15 cellular contexts compared by ENCODE assay signal in genomic region chr11:121670792-121671275, GRCh38.
DNase-seq lines count a peak whose midpoint lies in the region; ATAC-seq and TF ChIP-seq lines count a peak whose summit lies in the region.
"Had no signal": no experiment of that assay in that cellular context is flagged by ENCODE, and none has a peak within 500 bp of the region (broad histone marks: within the 10 kb centered on the region; RNA-seq: fewer than 3 reads in every experiment).

No MANE protein-coding gene starts in this region.

- H4K20me1 ChIP-seq in SK-N-SH (ENCODE audit: insufficient read depth) (no peaks in the 10 kb centered on the region), smooth muscle cell (ENCODE audit: low read depth) (no peaks in the 10 kb centered on the region)

- no peaks in the 10 kb centered on the region for H3K9me3 ChIP-seq in SK-N-SH
- H3K9me3 ChIP-seq in right cardiac atrium (ENCODE audit: control insufficient read depth, low read length), result no peaks in the 10 kb centered on the region
- no peaks in the 10 kb centered on the region for H3K9me3 ChIP-seq in smooth muscle cell (replicated peaks; ENCODE audit: low read depth)

- no peak overlapping the region for H3K27ac Mint-ChIP-seq in HFFc6
- H3K27ac Mint-ChIP-seq: activated T-helper 17 cell treated with anti-CD3 and anti-CD28 coated beads, Interleukin-2, amount 50 U/mL, for 72 hours; CD8-positive, alpha-beta memory T cell had no signal

- DNase-seq in HFFc6, result no peak
- DNase-seq in SK-N-SH, result peak; percentile 52
- no peak for DNase-seq in right cardiac atrium
- no peak for DNase-seq in smooth muscle cell (lab: John Stamatoyannopoulos, UW; ENCODE audit: unreplicated experiment)
- no peak for DNase-seq in hippocampal formation (lab: John Stamatoyannopoulos, UW)
- no peak for DNase-seq in epidermal melanocyte (ENCODE audit: insufficient read length, low spot score)
- DNase-seq in HCEC 1CT, result no peak
- DNase-seq: CD8-positive, alpha-beta memory T cell; NCI-H2171 treated with DMSO at 0.1 percent for 48 hours; stimulated activated CD4-positive, alpha-beta T cell treated with anti-CD3 and anti-CD28 coated beads, Interleukin-2, amount 100 ng/mL, for 24 hours; stimulated activated naive CD4-positive, alpha-beta T cell treated with Interleukin-2 at 50 U/mL for 16 hours had no signal

- H3F3A ChIP-seq in SK-N-SH (replicated peaks; ENCODE audit: insufficient read depth), result no peaks in the 10 kb centered on the region
- peaks cover 12% of the 10 kb centered on the region for H3F3A ChIP-seq in smooth muscle cell (ENCODE audit: low read depth)

- H3K27ac ChIP-seq in SK-N-SH (ENCODE audit: low read depth in 2 of 2, low read length in 1 of 2), result peak overlapping the region in 1 of 2 experiments; percentile 99; a peak in 2 of 4 replicates
- peak overlapping the region; percentile 62 for H3K27ac ChIP-seq in right cardiac atrium (ENCODE audit: low read length)
- H3K27ac ChIP-seq in smooth muscle cell (ENCODE audit: low read depth), result peak overlapping the region; percentile 82
- H3K27ac ChIP-seq: neural progenitor cell had no signal

- 31% methylated on average over 5 of the region's 5 CpGs for WGBS in SK-N-SH (ENCODE audit: low lambda C conversion rate)
- WGBS in right cardiac atrium, result 60% methylated on average over 5 of the region's 5 CpGs
- 41% methylated on average over 5 of the region's 5 CpGs for WGBS in smooth muscle cell (ENCODE audit: low lambda C conversion rate)

- peak overlapping the region; percentile 3; the same call in 1 of the 2 replicates for H3K4me3 Mint-ChIP-seq in HFFc6
- H3K4me3 Mint-ChIP-seq: activated T-helper 17 cell treated with anti-CD3 and anti-CD28 coated beads, Interleukin-2, amount 50 U/mL, for 72 hours; CD8-positive, alpha-beta memory T cell; central memory CD8-positive, alpha-beta T cell; neural progenitor cell had no signal

- H3K4me3 ChIP-seq in SK-N-SH (ENCODE audit: low read depth in 2 of 2, low read length in 1 of 2), result no peak overlapping the region
- H3K4me3 ChIP-seq in right cardiac atrium (ENCODE audit: low read length), result no peak overlapping the region
- peak overlapping the region; percentile 17 for H3K4me3 ChIP-seq in smooth muscle cell
- H3K4me3 ChIP-seq: neural progenitor cell had no signal

- TF ChIP-seq EP300 in SK-N-SH (IDR thresholded peaks at IDR 0.05; ENCODE audit: borderline replicate concordance in 1 of 2, low read depth in 1 of 2, low read length in 1 of 2), result peak in 1 of 2 experiments; percentile 75; a peak in 1 of 4 replicates

- no peaks in the 10 kb centered on the region for H3K36me3 Mint-ChIP-seq in HFFc6 (ENCODE audit: low read depth)
- H3K36me3 Mint-ChIP-seq: neural progenitor cell had no signal

- intact Hi-C loops in right cardiac atrium (cut with DNase I), result no loop called here

- H3K4me2 ChIP-seq in SK-N-SH (no peak overlapping the region), smooth muscle cell (peak overlapping the region; percentile 80)
- H3K4me2 ChIP-seq: neural progenitor cell had no signal

- POLR2A ChIA-PET in SK-N-SH (lab: Yijun Ruan, JAX), result interaction anchor here (0.8 to 2.9 kb wide), 3 partner anchors 52 to 71 kb away, joined by 4 to 14 read pairs (median 4); no protein-coding TSS in a partner anchor

- peaks cover 49% of the 10 kb centered on the region for H3K4me1 Mint-ChIP-seq in HFFc6 (ENCODE audit: low read depth)
- H3K4me1 Mint-ChIP-seq: CD8-positive, alpha-beta memory T cell; central memory CD8-positive, alpha-beta T cell had no signal

- CTCF ChIA-PET in SK-N-SH (lab: Yijun Ruan, JAX), result interaction anchor here (0.8 to 1.5 kb wide), 3 partner anchors 15 to 25 kb away, joined by 3 to 13 read pairs (median 6); no protein-coding TSS in a partner anchor

- H2AFZ ChIP-seq in SK-N-SH (ENCODE audit: low read depth), result 0 out of 2 replicates have a peak overlapping the region, but pooled peaks have one; percentile 60
- H2AFZ ChIP-seq in smooth muscle cell (ENCODE audit: low read depth), result peak overlapping the region; percentile 71
- H2AFZ ChIP-seq: neural progenitor cell had no signal

- H3K9me3 Mint-ChIP-seq in HFFc6, result no peaks in the 10 kb centered on the region
- H3K9me3 Mint-ChIP-seq: activated T-helper 17 cell treated with anti-CD3 and anti-CD28 coated beads, Interleukin-2, amount 50 U/mL, for 72 hours; CD8-positive, alpha-beta memory T cell; central memory CD8-positive, alpha-beta T cell had no signal

- H3K36me3 ChIP-seq in SK-N-SH (replicated peaks in 1 of 2; ENCODE audit: control insufficient read depth in 1 of 2, insufficient read depth in 2 of 2, low read length in 1 of 2), result no peaks in the 10 kb centered on the region
- H3K36me3 ChIP-seq in smooth muscle cell (ENCODE audit: low read depth), result no peaks in the 10 kb centered on the region
- H3K36me3 ChIP-seq: neural progenitor cell had no signal

- TF ChIP-seq CTCF in HFFc6 (IDR thresholded peaks at IDR 0.05), result no peak
- TF ChIP-seq CTCF in SK-N-SH (IDR thresholded peaks at IDR 0.05), result no peak
- TF ChIP-seq CTCF in smooth muscle cell (IDR thresholded peaks at IDR 0.05; ENCODE audit: borderline replicate concordance, insufficient read depth, poor library complexity, severe bottlenecking), result no peak

- ATAC-seq in right cardiac atrium (no peak), GM19463 (IDR thresholded peaks at IDR 0.05; ENCODE audit: unreplicated experiment) (no peak)
- ATAC-seq: activated T-helper 17 cell treated with anti-CD3 and anti-CD28 coated beads, Interleukin-2, amount 50 U/mL, for 72 hours had no signal

- H3K27me3 ChIP-seq in SK-N-SH (ENCODE audit: insufficient read depth) (no peaks in the 10 kb centered on the region), right cardiac atrium (ENCODE audit: control insufficient read depth, insufficient read depth) (no peaks in the 10 kb centered on the region), smooth muscle cell (ENCODE audit: low read depth) (no peaks in the 10 kb centered on the region)
- H3K27me3 ChIP-seq: neural progenitor cell had no signal

- H3K9ac ChIP-seq in SK-N-SH (no peak overlapping the region), smooth muscle cell (ENCODE audit: low read depth) (peak overlapping the region; percentile 6)
- H3K9ac ChIP-seq: neural progenitor cell had no signal

- no peaks in the 10 kb centered on the region; the same call in 1 of the 2 replicates for H3K27me3 Mint-ChIP-seq in HFFc6 (ENCODE audit: insufficient read depth)
- H3K27me3 Mint-ChIP-seq: activated T-helper 17 cell treated with anti-CD3 and anti-CD28 coated beads, Interleukin-2, amount 50 U/mL, for 72 hours; CD8-positive, alpha-beta memory T cell; central memory CD8-positive, alpha-beta T cell had no signal

- no peaks in the 10 kb centered on the region for H3K9me2 ChIP-seq in SK-N-SH

- H3K4me1 ChIP-seq in SK-N-SH (ENCODE audit: control insufficient read depth in 1 of 2, insufficient read depth in 2 of 2, low read depth in 1 of 2, low read length in 1 of 2) (peaks cover 13 to 47% of the 10 kb centered on the region in 2 experiments; a peak in 3 of 4 replicates), right cardiac atrium (ENCODE audit: control insufficient read depth, insufficient read depth, low read length) (peaks cover 5% of the 10 kb centered on the region), smooth muscle cell (ENCODE audit: low read depth) (peaks cover 25% of the 10 kb centered on the region)

- H3K79me2 ChIP-seq in SK-N-SH (ENCODE audit: insufficient read depth), result no peaks in the 10 kb centered on the region
- H3K79me2 ChIP-seq in smooth muscle cell (ENCODE audit: low read depth), result no peaks in the 10 kb centered on the region

- TF ChIP-seq RAD21 in SK-N-SH (IDR thresholded peaks at IDR 0.05; ENCODE audit: low read length), result no peak; the same call in 1 of the 2 replicates

TF ChIP-seq in SK-N-SH, 30 proteins besides CTCF, POLR2A, EP300 and RAD21:
- TF ChIP-seq GATA2 (CRISPR knock-in tag; IDR thresholded peaks at IDR 0.05) (peak; percentile 42; the same call in 1 of the 2 replicates), RCOR1 (IDR thresholded peaks at IDR 0.05; ENCODE audit: low read length) (peak; percentile 63; the same call in 1 of the 2 replicates), CHD2 (IDR thresholded peaks at IDR 0.05; ENCODE audit: low read length, partially characterized antibody) (peak; percentile 3), NFIC (IDR thresholded peaks at IDR 0.05; ENCODE audit: borderline replicate concordance) (no peak), FOXJ3 (CRISPR knock-in tag; IDR thresholded peaks at IDR 0.05) (peak; percentile 72), FOSL2 (IDR thresholded peaks at IDR 0.05; ENCODE audit: borderline replicate concordance, low read depth) (no peak)
TF ChIP-seq in SK-N-SH: peak in this region for 4.
